1 cellular context compared by ENCODE assay signal in the genomic region with DNA sequence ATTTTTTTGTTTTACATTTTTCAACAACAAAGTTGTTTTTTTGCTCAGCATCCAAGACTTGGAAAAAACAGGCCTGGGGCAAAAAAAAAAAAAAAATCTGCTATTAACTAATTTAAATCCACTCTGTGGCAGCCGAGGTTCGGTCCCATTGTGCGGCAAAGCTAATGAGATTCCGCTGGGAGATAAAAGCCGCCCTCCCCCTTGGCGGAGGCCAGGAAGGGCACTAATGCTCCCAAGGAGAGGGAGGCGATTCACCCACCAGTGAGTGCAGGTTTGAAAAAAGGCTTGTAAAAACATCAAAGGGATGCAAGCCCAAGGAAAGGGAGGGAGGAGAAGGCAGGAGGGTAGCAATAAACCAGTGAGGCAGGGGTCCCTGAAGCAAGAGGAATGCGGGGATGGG.
A peak's percentile ranks its signal among the peaks of the same experiment; 100 is the strongest.
TF ChIP-seq lines count a peak whose summit lies in the region.

No MANE protein-coding gene starts in this region.

TF ChIP-seq in SK-N-SH, 30 proteins besides CTCF, POLR2A, EP300 and RAD21:
- peak; percentile 96 for TF ChIP-seq GATA2 (CRISPR knock-in tag; IDR thresholded peaks at IDR 0.05)
- TF ChIP-seq TEAD4 (IDR thresholded peaks at IDR 0.05; ENCODE audit: borderline replicate concordance, insufficient read depth): no peak
TF ChIP-seq in SK-N-SH: peak in this region for 1.
